In genomic region chr1:21232044-21232443, GRCh38 we compare ENCODE assay signal across 8 cellular contexts. TPM values are rescaled to one million over a fixed set of nuclear protein-coding genes. Genes with fewer than 3 reads are reported as not detected.
DNase-seq lines count a peak whose midpoint lies in the region; ATAC-seq and TF ChIP-seq lines count a peak whose summit lies in the region.

No MANE protein-coding gene starts in this region.

- peak; percentile 79 for DNase-seq in NCI-H510A treated with DMSO at 0.1 percent for 48 hours (lab: John Stamatoyannopoulos, UW)
- DNase-seq in NCI-H510A (lab: John Stamatoyannopoulos, UW): no peak
- peak; percentile 32 for DNase-seq in Jurkat, Clone E6-1 (ENCODE audit: low read depth, low spot score)
- DNase-seq in RWPE1 (ENCODE audit: low spot score): peak; percentile 59
- DNase-seq in central memory CD4-positive, alpha-beta T cell: peak; percentile 31
- peak; percentile 68 for DNase-seq in kidney tubule cell (ENCODE audit: low spot score)
- DNase-seq in tibial artery: no peak

- no peaks in the 10 kb centered on the region for H3K4me1 ChIP-seq in tibial artery

- ATAC-seq in GM21723 (IDR thresholded peaks at IDR 0.05; ENCODE audit: unreplicated experiment): no peak

- H3K9me3 ChIP-seq in tibial artery: no peaks in the 10 kb centered on the region

- POLR2A ChIA-PET in RWPE1 (lab: Yijun Ruan, JAX; ENCODE audit: low non-redundant PET): no interaction called here

- CTCF ChIA-PET in RWPE1 (lab: Yijun Ruan, JAX): interaction anchor here (0.6 to 6.9 kb wide), 13 partner anchors 13 to 1414 kb away, joined by 3 to 79 read pairs (median 4); no protein-coding TSS in a partner anchor

- H3K27ac ChIP-seq in RWPE1 (no peak overlapping the region), tibial artery (no peak overlapping the region)

- intact Hi-C loops in tibial artery (cut with DNase I; ENCODE audit: low total_unique reads): no loop called here

- H3K36me3 ChIP-seq in tibial artery: peaks cover 88 to 99% (median 97%) of the 10 kb centered on the region in 3 donors

- TF ChIP-seq CTCF in RWPE1 (conservative IDR thresholded peaks at IDR 0.05; ENCODE audit: low read depth): peak; percentile 80
- TF ChIP-seq CTCF in tibial artery (IDR thresholded peaks at IDR 0.05): peak; percentile 72 to 87

- no peaks in the 10 kb centered on the region for H3K27me3 ChIP-seq in tibial artery

- H3K4me3 ChIP-seq in Jurkat, Clone E6-1 (ENCODE audit: low read length): no peak overlapping the region
- no peak overlapping the region for H3K4me3 ChIP-seq in tibial artery

RNA-seq across cellular contexts. Expression of gene EIF4G3, which starts 55.3 kb away (rescaled TPM):
- polyA plus RNA-seq in Jurkat, Clone E6-1 (2012; ENCODE audit: insufficient read depth, insufficient read length): 42.7 TPM

RNA-seq across cellular contexts. Expression of gene ECE1, which starts 58.2 kb away (rescaled TPM):
- 27.9 TPM for polyA plus RNA-seq in Jurkat, Clone E6-1 (2012; ENCODE audit: insufficient read depth, insufficient read length)

Comparison
In these comparisons a context has a peak if more than half of its experiments do, and no peak if none do; other contexts are left out.
1. DNase-seq: peak in NCI-H510A treated with DMSO at 0.1 percent for 48 hours (single experiment), Jurkat, Clone E6-1 (single experiment), RWPE1 (single experiment), central memory CD4-positive, alpha-beta T cell (single experiment) and kidney tubule cell (single experiment); none in NCI-H510A (single experiment) and tibial artery (0 of 2).